In genomic region chr1:182700351-182700709, GRCh38 we compare ENCODE assay signal across 23 cellular contexts. TPM values are rescaled to one million over a fixed set of nuclear protein-coding genes. Genes with fewer than 3 reads are reported as not detected.
DNase-seq lines count a peak whose midpoint lies in the region; TF ChIP-seq lines count a peak whose summit lies in the region.
"Had no signal": no experiment of that assay in that cellular context is flagged by ENCODE, and none has a peak within 500 bp of the region (broad histone marks: within the 10 kb centered on the region; RNA-seq: fewer than 3 reads in every experiment).

No MANE protein-coding gene starts in this region.

- TF ChIP-seq EP300 in suprapubic skin (IDR thresholded peaks at IDR 0.05), result no peak
- TF ChIP-seq EP300 in ovary (IDR thresholded peaks at IDR 0.05), result no peak

- WGBS in suprapubic skin, result 72% methylated on average over 9 of the region's 9 CpGs
- WGBS in ovary, 3 donors, result 86 to 87% (median 86%) methylated on average over 9 of the region's 9 CpGs

- intact Hi-C loops in ovary (cut with DNase I), result no loop called here

- peaks cover 15% of the 10 kb centered on the region for H3K4me1 ChIP-seq in suprapubic skin
- peaks cover 9% of the 10 kb centered on the region for H3K4me1 ChIP-seq in ovary (ENCODE audit: insufficient read depth)
- H3K4me1 ChIP-seq: BLaER1 treated with 17β-estradiol and CSF1 and Interleukin-3, amounts not matched to agents 10 nM and 100 nM; pancreas; transverse colon had no signal

- DNase-seq in DMS 273 (lab: John Stamatoyannopoulos, UW; ENCODE audit: unreplicated experiment), result peak; percentile 81
- no peak for DNase-seq in DMS 273 treated with DMSO at 0.1 percent for 48 hours (lab: John Stamatoyannopoulos, UW)
- peak; percentile 5 for DNase-seq in cerebellum (ENCODE audit: low spot score)
- DNase-seq in suprapubic skin (ENCODE audit: low spot score in 2 of 2), result no peak
- DNase-seq in kidney glomerular epithelial cell (lab: John Stamatoyannopoulos, UW), result no peak
- DNase-seq in ovary, result no peak
- DNase-seq in stimulated activated naive CD4-positive, alpha-beta T cell (lab: John Stamatoyannopoulos, UW), result no peak
- DNase-seq: activated CD8-positive, alpha-beta memory T cell treated with anti-CD3 and anti-CD28 coated beads for 24 hours; amniotic stem cell; left colon; mucosa of descending colon; NCI-H1048; pancreas; small intestine; T-cell; transverse colon; WERI-Rb-1 had no signal

- peaks cover 3% of the 10 kb centered on the region for H3K27me3 ChIP-seq in suprapubic skin
- no peaks in the 10 kb centered on the region for H3K27me3 ChIP-seq in ovary
- H3K27me3 ChIP-seq: BLaER1 treated with 17β-estradiol and CSF1 and Interleukin-3, amounts not matched to agents 10 nM and 100 nM; heart left ventricle; pancreas; transverse colon had no signal

- no peak for TF ChIP-seq POLR2A in suprapubic skin (IDR thresholded peaks at IDR 0.05)
- no peak for TF ChIP-seq POLR2A in ovary (IDR thresholded peaks at IDR 0.05)

- TF ChIP-seq CTCF in suprapubic skin (IDR thresholded peaks at IDR 0.05) (no peak), ovary (IDR thresholded peaks at IDR 0.05) (no peak)

- no peaks in the 10 kb centered on the region for H3K36me3 ChIP-seq in suprapubic skin
- H3K36me3 ChIP-seq in ovary, result no peaks in the 10 kb centered on the region
- H3K36me3 ChIP-seq: BLaER1 treated with 17β-estradiol and CSF1 and Interleukin-3, amounts not matched to agents 10 nM and 100 nM; heart left ventricle; pancreas; transverse colon; WERI-Rb-1 had no signal

- H3K4me3 ChIP-seq in iPS-18c (ENCODE audit: insufficient read depth, low read depth, low read length) (peak overlapping the region; percentile 39), suprapubic skin (peak overlapping the region; percentile 33), ovary (no peak overlapping the region)
- H3K4me3 ChIP-seq: BLaER1 treated with 17β-estradiol and CSF1 and Interleukin-3, amounts not matched to agents 10 nM and 100 nM; heart left ventricle; mucosa of descending colon; pancreas; transverse colon had no signal

- peak overlapping the region; percentile 45 for H3K27ac ChIP-seq in suprapubic skin
- H3K27ac ChIP-seq in ovary, result no peak overlapping the region
- H3K27ac ChIP-seq: 22Rv1; BLaER1 treated with 17β-estradiol and CSF1 and Interleukin-3, amounts not matched to agents 10 nM and 100 nM; pancreas; transverse colon; WERI-Rb-1 had no signal

- H3K9me3 ChIP-seq in iPS-18c (ENCODE audit: control insufficient read depth, insufficient read depth, low read length) (no peaks in the 10 kb centered on the region), suprapubic skin (no peaks in the 10 kb centered on the region), ovary (no peaks in the 10 kb centered on the region)
- H3K9me3 ChIP-seq: BLaER1 treated with 17β-estradiol and CSF1 and Interleukin-3, amounts not matched to agents 10 nM and 100 nM; heart left ventricle; mucosa of descending colon; pancreas; transverse colon had no signal

RNA-seq across cellular contexts. Expression of gene RGS8, which starts 15.9 kb away (rescaled TPM):
- total RNA-seq in cerebellum (75.3 TPM), suprapubic skin (not detected), ovary (1 to 10 TPM in 1 of 7 donors, under 1 TPM in 5, not detected in 1; 0.12 to 1.7 (median 0.25) TPM)
- 1 to 10 TPM in 1 of 2 donors, under 1 TPM in 1; 0.38 to 4.8 TPM for polyA plus RNA-seq in ovary
- total RNA-seq: activated T-helper 2 cell treated with anti-CD3 and anti-CD28 coated beads, Interferon-gamma antibody, Interleukin-2, Interleukin-4, amounts not matched to agents 10 μg/mL and 5 μg/mL and 100 μg/mL, durations not matched to agents 14 hours and 24 hours and 36 hours; epithelial cell of proximal tubule; left colon; mucosa of descending colon; pancreas; T-cell had no signal
- polyA plus RNA-seq: heart left ventricle had no signal

Comparison
In these comparisons a context has a peak if more than half of its experiments do, and no peak if none do; other contexts are left out.
1. DNase-seq: peak in DMS 273 (single experiment) and cerebellum (single experiment); none in DMS 273 treated with DMSO at 0.1 percent for 48 hours (single experiment), suprapubic skin (0 of 2), kidney glomerular epithelial cell (single experiment), ovary (0 of 5) and stimulated activated naive CD4-positive, alpha-beta T cell (0 of 6).
2. RNA of gene RGS8, which starts 15.9 kb away (total RNA-seq): 75.3 TPM in cerebellum (single experiment); 0.12 to 1.7 TPM in ovary and not detected in suprapubic skin; every median in the first group is over 10 times any median in the second.